Comparison of ENCODE assay signal across 7 cellular contexts in the genomic region with DNA sequence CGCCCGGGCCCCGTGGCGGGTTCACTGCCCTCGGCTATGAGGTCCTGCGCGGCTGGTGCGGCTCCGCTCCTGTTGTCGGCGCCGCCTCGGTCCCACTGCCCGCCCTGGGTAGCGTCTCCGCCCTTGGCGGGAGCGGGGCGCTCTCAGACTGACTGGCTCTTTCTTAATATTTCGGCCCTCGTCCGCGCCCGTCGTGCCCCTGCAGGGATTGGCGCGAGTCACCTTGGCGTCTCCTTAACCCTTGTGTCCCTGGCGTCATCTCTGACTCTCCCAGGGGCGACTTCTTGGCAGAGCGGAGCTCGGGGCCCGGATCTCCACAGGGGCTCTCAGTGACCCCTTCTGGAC. TPM values are rescaled to one million over a fixed set of nuclear protein-coding genes. Genes with fewer than 3 reads are reported as not detected.
A peak's percentile ranks its signal among the peaks of the same experiment; 100 is the strongest.
DNase-seq lines count a peak whose midpoint lies in the region; ATAC-seq and TF ChIP-seq lines count a peak whose summit lies in the region.

No MANE protein-coding gene starts in this region.

- H3K4me1 ChIP-seq in RWPE2 (ENCODE audit: insufficient read depth, poor library complexity, severe bottlenecking): peaks cover 5% of the 10 kb centered on the region
- peaks cover 33% of the 10 kb centered on the region for H3K4me1 ChIP-seq in testis

- H3K36me3 Mint-ChIP-seq in chondrocyte (ENCODE audit: low read depth) (peaks cover 14% of the 10 kb centered on the region), memory B cell (peaks cover 23% of the 10 kb centered on the region)

- intact Hi-C loops in testis (cut with DNase I; ENCODE audit: low total_unique reads): no loop called here

- H3K4me1 Mint-ChIP-seq in chondrocyte (ENCODE audit: low read depth) (peaks cover 36% of the 10 kb centered on the region), memory B cell (peaks cover 34% of the 10 kb centered on the region)

- 0% methylated on average over 24 of the region's 33 CpGs; no CpG with 5 or more reads in 1 of the 2 donors for WGBS in testis, 2 donors

- H3K27me3 ChIP-seq in H7 (ENCODE audit: control insufficient read depth, insufficient read depth, low read length): no peaks in the 10 kb centered on the region
- H3K27me3 ChIP-seq in RWPE2 (ENCODE audit: insufficient read depth, poor library complexity, severe bottlenecking): no peaks in the 10 kb centered on the region
- H3K27me3 ChIP-seq in testis: no peaks in the 10 kb centered on the region

- no peaks in the 10 kb centered on the region for H3K9me3 ChIP-seq in RWPE2 (ENCODE audit: severe bottlenecking)
- no peaks in the 10 kb centered on the region for H3K9me3 ChIP-seq in testis

- peak overlapping the region; percentile 95 for H3K27ac Mint-ChIP-seq in chondrocyte (ENCODE audit: unreplicated experiment)
- peak overlapping the region; percentile 100 for H3K27ac Mint-ChIP-seq in memory B cell

- H3K36me3 ChIP-seq in H7 (replicated peaks; ENCODE audit: control insufficient read depth, insufficient read depth, low read length): peaks cover 18% of the 10 kb centered on the region
- H3K36me3 ChIP-seq in RWPE2 (ENCODE audit: low read depth): peaks cover 46% of the 10 kb centered on the region
- no peaks in the 10 kb centered on the region for H3K36me3 ChIP-seq in testis (ENCODE audit: low read depth, missing control alignments)

- ATAC-seq in RWPE2 (ENCODE audit: low read depth) (no peak), memory B cell (ENCODE audit: low read depth) (no peak), HG03457 (IDR thresholded peaks at IDR 0.05; ENCODE audit: unreplicated experiment) (no peak)

- no peaks in the 10 kb centered on the region for H3K27me3 Mint-ChIP-seq in chondrocyte (ENCODE audit: low read depth)
- no peaks in the 10 kb centered on the region for H3K27me3 Mint-ChIP-seq in memory B cell

- peak overlapping the region; percentile 86 for H3K4me3 Mint-ChIP-seq in chondrocyte (ENCODE audit: unreplicated experiment)
- H3K4me3 Mint-ChIP-seq in memory B cell: peak overlapping the region; percentile 92

- TF ChIP-seq CTCF in RWPE2 (IDR thresholded peaks at IDR 0.05; ENCODE audit: poor library complexity, severe bottlenecking) (no peak), chondrocyte (IDR thresholded peaks at IDR 0.05) (no peak), testis (IDR thresholded peaks at IDR 0.05) (no peak)

- H3K4me3 ChIP-seq in H7 (ENCODE audit: insufficient read depth, low read depth, low read length) (peak overlapping the region; percentile 99), RWPE2 (ENCODE audit: severe bottlenecking) (peak overlapping the region; percentile 82), testis (peak overlapping the region; percentile 94 to 99)

- DNase-seq in H7 (no peak), RWPE2 (ENCODE audit: low spot score) (no peak), chondrocyte (ENCODE audit: low spot score) (no peak), memory B cell (ENCODE audit: low spot score in 2 of 2) (no peak), testis (peak; percentile 61), NCI-H524 (lab: John Stamatoyannopoulos, UW) (no peak)

- H3K9me3 Mint-ChIP-seq in chondrocyte (ENCODE audit: low read depth) (no peaks in the 10 kb centered on the region), memory B cell (no peaks in the 10 kb centered on the region)

- peak overlapping the region; percentile 90 for H3K27ac ChIP-seq in RWPE2 (ENCODE audit: poor library complexity, severe bottlenecking)
- H3K27ac ChIP-seq in testis: peak overlapping the region; percentile 98 to 100

- TF ChIP-seq POLR2A in testis (IDR thresholded peaks at IDR 0.05): no peak

RNA-seq across cellular contexts. Expression of a gene that starts 1.3 kb away (rescaled TPM):
- total RNA-seq in H7 (2014; rRNA removed; shearing (Covaris generic)): 2,153 and 2,302 TPM in 2 replicates
- 391 to 435 TPM (median 409 TPM) in 3 replicates for total RNA-seq in chondrocyte
- total RNA-seq in testis: 100 to 1,000 TPM; 278 to 311 TPM
- polyA plus RNA-seq in testis (ENCODE audit: insufficient read depth, low read depth, low replicate concordance): 583 TPM
